ENCODE assay signal across 1 cellular context in the genomic region with DNA sequence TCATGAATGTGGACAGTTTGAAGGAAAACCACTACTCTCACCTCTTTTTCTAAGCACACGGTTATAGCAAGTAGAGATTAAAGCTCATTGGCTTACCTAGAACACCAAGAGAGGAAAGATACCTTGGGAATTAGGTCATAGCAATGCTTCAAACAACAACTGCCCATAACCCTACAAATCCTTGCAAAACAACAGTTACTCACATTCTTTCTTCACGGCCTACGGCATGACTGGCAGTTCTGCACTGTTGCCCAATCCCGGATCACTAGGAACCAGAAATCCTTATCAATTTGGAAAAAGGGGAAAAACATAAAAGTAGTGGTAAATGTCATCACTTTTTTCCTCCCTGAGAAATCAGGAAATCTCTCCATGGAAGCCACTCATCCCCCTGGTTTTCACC.
TF ChIP-seq lines count a peak whose summit lies in the region.

No MANE protein-coding gene starts in this region.

TF ChIP-seq in HepG2, 621 proteins besides CTCF, POLR2A, EP300 and RAD21 (continues in another document):
- no peak for TF ChIP-seq ZFP41 (CRISPR knock-in tag; IDR thresholded peaks at IDR 0.05; ENCODE audit: borderline replicate concordance)
- TF ChIP-seq FOXP1 (IDR thresholded peaks at IDR 0.05), result no peak
- TF ChIP-seq FOXP1 (CRISPR knock-in tag; IDR thresholded peaks at IDR 0.05), result peak; percentile 65
- TF ChIP-seq, protein P1, sequence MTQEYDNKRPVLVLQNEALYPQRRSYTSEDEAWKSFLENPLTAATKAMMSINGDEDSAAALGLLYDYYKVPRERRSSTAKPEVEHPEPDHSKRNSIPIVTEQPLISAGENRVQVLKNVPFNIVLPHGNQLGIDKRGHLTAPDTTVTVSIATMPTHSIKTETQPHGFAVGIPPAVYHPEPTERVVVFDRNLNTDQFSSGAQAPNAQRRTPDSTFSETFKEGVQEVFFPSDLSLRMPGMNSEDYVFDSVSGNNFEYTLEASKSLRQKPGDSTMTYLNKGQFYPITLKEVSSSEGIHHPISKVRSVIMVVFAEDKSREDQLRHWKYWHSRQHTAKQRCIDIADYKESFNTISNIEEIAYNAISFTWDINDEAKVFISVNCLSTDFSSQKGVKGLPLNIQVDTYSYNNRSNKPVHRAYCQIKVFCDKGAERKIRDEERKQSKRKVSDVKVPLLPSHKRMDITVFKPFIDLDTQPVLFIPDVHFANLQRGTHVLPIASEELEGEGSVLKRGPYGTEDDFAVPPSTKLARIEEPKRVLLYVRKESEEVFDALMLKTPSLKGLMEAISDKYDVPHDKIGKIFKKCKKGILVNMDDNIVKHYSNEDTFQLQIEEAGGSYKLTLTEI (CRISPR knock-in tag; conservative IDR thresholded peaks at IDR 0.05), result no peak
- no peak for TF ChIP-seq AGO1 (IDR thresholded peaks at IDR 0.05; ENCODE audit: low read depth, low read length, poor library complexity, severe bottlenecking)
- peak; percentile 76 for TF ChIP-seq PBX2 (CRISPR knock-in tag; IDR thresholded peaks at IDR 0.05)
- peak; percentile 17; the same call in 1 of the 2 replicates for TF ChIP-seq SALL1 (CRISPR knock-in tag; IDR thresholded peaks at IDR 0.05)
- TF ChIP-seq ZNF644 (CRISPR knock-in tag; IDR thresholded peaks at IDR 0.05; ENCODE audit: low read depth), result 0 out of 2 replicates have a peak, but pooled peaks have one; percentile 18
- TF ChIP-seq U2AF1 (optimal IDR thresholded peaks at IDR 0.05; ENCODE audit: low read depth, low read length), result no peak
- TF ChIP-seq ATF7 (IDR thresholded peaks at IDR 0.05), result 0 out of 2 replicates have a peak, but pooled peaks have one; percentile 13
- TF ChIP-seq ATF7 (CRISPR knock-in tag; IDR thresholded peaks at IDR 0.05), result no peak; the same call in 1 of the 2 replicates
- no peak for TF ChIP-seq ATF5 (CRISPR knock-in tag; IDR thresholded peaks at IDR 0.05; ENCODE audit: low read depth)
- peak; percentile 27; the same call in 1 of the 2 replicates for TF ChIP-seq ZNF331 (CRISPR knock-in tag; IDR thresholded peaks at IDR 0.05)
- no peak for TF ChIP-seq HNRNPH1 (optimal IDR thresholded peaks at IDR 0.05; ENCODE audit: low read depth, low read length)
- TF ChIP-seq ZFP36 (IDR thresholded peaks at IDR 0.05; ENCODE audit: borderline replicate concordance, low read depth, low read length, partially characterized antibody), result no peak
- TF ChIP-seq, protein P2, sequence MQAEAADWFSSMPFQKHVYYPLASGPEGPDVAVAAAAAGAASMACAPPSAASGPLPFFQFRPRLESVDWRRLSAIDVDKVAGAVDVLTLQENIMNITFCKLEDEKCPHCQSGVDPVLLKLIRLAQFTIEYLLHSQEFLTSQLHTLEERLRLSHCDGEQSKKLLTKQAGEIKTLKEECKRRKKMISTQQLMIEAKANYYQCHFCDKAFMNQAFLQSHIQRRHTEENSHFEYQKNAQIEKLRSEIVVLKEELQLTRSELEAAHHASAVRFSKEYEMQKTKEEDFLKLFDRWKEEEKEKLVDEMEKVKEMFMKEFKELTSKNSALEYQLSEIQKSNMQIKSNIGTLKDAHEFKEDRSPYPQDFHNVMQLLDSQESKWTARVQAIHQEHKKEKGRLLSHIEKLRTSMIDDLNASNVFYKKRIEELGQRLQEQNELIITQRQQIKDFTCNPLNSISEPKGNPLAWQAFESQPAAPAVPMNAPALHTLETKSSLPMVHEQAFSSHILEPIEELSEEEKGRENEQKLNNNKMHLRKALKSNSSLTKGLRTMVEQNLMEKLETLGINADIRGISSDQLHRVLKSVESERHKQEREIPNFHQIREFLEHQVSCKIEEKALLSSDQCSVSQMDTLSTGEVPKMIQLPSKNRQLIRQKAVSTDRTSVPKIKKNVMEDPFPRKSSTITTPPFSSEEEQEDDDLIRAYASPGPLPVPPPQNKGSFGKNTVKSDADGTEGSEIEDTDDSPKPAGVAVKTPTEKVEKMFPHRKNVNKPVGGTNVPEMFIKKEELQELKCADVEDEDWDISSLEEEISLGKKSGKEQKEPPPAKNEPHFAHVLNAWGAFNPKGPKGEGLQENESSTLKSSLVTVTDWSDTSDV (CRISPR knock-in tag; IDR thresholded peaks at IDR 0.05), result no peak
- no peak for TF ChIP-seq MAFG (CRISPR knock-in tag; IDR thresholded peaks at IDR 0.05)
- TF ChIP-seq ADNP (CRISPR knock-in tag; IDR thresholded peaks at IDR 0.05), result no peak
- TF ChIP-seq FIP1L1 (IDR thresholded peaks at IDR 0.05; ENCODE audit: borderline replicate concordance, insufficient read depth, low read depth, low read length), result no peak
- no peak for TF ChIP-seq TBP (CRISPR knock-in tag; IDR thresholded peaks at IDR 0.05)
- no peak for TF ChIP-seq ZNF75D (CRISPR knock-in tag; IDR thresholded peaks at IDR 0.05; ENCODE audit: borderline replicate concordance)
- TF ChIP-seq NR2F1 (CRISPR knock-in tag; IDR thresholded peaks at IDR 0.05), result peak in 1 of 2 experiments; percentile 24; a peak in 1 of 4 replicates
- no peak for TF ChIP-seq XBP1 (CRISPR knock-in tag; IDR thresholded peaks at IDR 0.05)
- TF ChIP-seq, protein P3, sequence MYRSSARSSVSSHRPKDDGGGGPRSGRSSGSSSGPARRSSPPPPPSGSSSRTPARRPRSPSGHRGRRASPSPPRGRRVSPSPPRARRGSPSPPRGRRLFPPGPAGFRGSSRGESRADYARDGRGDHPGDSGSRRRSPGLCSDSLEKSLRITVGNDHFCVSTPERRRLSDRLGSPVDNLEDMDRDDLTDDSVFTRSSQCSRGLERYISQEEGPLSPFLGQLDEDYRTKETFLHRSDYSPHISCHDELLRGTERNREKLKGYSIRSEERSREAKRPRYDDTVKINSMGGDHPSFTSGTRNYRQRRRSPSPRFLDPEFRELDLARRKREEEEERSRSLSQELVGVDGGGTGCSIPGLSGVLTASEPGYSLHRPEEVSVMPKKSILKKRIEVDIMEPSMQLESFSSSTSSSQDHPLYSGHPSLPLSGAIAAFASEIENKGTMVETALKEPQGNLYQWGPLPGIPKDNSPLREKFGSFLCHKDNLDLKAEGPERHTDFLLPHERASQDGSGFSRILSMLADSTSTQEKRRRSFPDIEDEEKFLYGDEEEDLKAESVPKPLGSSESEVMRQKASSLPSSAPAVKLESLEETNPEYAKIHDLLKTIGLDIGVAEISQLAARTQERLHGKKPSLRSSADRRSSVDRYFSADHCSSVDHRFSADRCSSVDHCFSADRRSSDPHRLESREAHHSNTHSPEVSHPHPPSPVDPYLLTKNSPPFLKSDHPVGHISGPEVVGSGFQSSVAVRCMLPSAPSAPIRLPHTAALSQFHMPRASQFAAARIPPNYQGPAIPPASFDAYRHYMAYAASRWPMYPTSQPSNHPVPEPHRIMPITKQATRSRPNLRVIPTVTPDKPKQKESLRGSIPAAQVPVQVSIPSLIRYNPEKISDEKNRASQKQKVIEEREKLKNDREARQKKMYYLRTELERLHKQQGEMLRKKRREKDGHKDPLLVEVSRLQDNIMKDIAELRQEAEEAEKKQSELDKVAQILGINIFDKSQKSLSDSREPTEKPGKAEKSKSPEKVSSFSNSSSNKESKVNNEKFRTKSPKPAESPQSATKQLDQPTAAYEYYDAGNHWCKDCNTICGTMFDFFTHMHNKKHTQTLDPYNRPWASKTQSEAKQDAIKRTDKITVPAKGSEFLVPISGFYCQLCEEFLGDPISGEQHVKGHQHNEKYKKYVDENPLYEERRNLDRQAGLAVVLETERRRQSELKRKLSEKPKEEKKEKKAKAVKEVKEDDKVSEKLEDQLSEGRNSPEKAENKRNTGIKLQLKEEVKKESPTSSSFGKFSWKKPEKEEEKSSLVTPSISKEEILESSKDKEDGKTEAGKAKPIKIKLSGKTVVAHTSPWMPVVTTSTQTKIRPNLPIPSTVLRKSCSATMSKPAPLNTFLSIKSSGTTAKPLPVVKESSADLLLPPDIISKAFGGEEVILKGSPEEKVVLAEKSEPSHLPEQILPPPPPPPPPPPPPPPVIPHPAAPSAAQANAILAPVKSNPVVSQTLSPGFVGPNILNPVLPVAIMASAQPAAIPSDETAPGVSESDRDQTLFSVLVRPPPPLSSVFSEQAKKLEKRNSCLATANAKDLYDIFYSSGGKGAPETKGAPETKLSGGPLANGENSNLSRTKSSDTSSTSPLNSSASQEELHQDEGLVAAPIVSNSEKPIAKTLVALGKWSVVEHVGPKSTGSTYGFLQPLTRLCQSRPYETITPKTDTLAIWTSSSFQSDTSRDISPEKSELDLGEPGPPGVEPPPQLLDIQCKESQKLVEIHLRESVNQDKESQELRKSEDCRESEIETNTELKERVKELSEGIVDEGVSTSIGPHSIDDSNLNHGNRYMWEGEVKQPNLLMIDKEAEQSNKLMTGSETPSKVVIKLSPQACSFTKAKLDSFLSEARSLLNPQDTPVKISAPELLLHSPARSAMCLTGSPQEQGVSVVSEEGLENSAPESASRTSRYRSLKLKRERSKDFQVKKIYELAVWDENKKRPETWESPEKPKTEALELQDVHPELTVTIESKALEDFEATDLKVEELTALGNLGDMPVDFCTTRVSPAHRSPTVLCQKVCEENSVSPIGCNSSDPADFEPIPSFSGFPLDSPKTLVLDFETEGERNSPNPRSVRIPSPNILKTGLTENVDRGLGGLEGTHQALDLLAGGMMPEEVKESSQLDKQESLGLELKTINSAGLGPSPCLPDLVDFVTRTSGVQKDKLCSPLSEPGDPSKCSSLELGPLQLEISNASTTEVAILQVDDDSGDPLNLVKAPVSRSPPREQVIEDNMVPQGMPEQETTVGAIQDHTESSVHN (CRISPR knock-in tag; IDR thresholded peaks at IDR 0.05), result no peak
- no peak for TF ChIP-seq PHB2 (IDR thresholded peaks at IDR 0.05; ENCODE audit: partially characterized antibody)
- TF ChIP-seq ZNF703 (CRISPR knock-in tag; IDR thresholded peaks at IDR 0.05; ENCODE audit: borderline replicate concordance), result no peak
- TF ChIP-seq, protein P4, sequence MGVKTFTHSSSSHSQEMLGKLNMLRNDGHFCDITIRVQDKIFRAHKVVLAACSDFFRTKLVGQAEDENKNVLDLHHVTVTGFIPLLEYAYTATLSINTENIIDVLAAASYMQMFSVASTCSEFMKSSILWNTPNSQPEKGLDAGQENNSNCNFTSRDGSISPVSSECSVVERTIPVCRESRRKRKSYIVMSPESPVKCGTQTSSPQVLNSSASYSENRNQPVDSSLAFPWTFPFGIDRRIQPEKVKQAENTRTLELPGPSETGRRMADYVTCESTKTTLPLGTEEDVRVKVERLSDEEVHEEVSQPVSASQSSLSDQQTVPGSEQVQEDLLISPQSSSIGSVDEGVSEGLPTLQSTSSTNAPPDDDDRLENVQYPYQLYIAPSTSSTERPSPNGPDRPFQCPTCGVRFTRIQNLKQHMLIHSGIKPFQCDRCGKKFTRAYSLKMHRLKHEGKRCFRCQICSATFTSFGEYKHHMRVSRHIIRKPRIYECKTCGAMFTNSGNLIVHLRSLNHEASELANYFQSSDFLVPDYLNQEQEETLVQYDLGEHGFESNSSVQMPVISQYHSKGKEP (CRISPR knock-in tag; IDR thresholded peaks at IDR 0.05), result no peak
- no peak for TF ChIP-seq ZNF788 (CRISPR knock-in tag; IDR thresholded peaks at IDR 0.05; ENCODE audit: borderline replicate concordance)
- TF ChIP-seq MATR3 (CRISPR knock-in tag; IDR thresholded peaks at IDR 0.05), result no peak
- TF ChIP-seq KDM6A (CRISPR knock-in tag; IDR thresholded peaks at IDR 0.05; ENCODE audit: low read depth), result no peak
- peak; percentile 60; the same call in 1 of the 2 replicates for TF ChIP-seq NFE2 (CRISPR knock-in tag; IDR thresholded peaks at IDR 0.05)
- TF ChIP-seq ZBTB39 (CRISPR knock-in tag; IDR thresholded peaks at IDR 0.05), result no peak
- peak; percentile 22; the same call in 1 of the 2 replicates for TF ChIP-seq FOXO1 (CRISPR knock-in tag; IDR thresholded peaks at IDR 0.05)
- no peak for TF ChIP-seq NFE2L1 (CRISPR knock-in tag; IDR thresholded peaks at IDR 0.05; ENCODE audit: borderline replicate concordance)
- 0 out of 2 replicates have a peak, but pooled peaks have one; percentile 17 for TF ChIP-seq NFYC (CRISPR knock-in tag; IDR thresholded peaks at IDR 0.05)
- no peak for TF ChIP-seq ZFYVE20 (CRISPR knock-in tag; IDR thresholded peaks at IDR 0.05; ENCODE audit: borderline replicate concordance, low read depth)
- TF ChIP-seq ZNF350 (CRISPR knock-in tag; IDR thresholded peaks at IDR 0.05; ENCODE audit: borderline replicate concordance, low read depth), result no peak
- TF ChIP-seq, protein P5, sequence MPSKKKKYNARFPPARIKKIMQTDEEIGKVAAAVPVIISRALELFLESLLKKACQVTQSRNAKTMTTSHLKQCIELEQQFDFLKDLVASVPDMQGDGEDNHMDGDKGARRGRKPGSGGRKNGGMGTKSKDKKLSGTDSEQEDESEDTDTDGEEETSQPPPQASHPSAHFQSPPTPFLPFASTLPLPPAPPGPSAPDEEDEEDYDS (CRISPR knock-in tag; IDR thresholded peaks at IDR 0.05), result no peak
- TF ChIP-seq SP5 (CRISPR knock-in tag; IDR thresholded peaks at IDR 0.05; ENCODE audit: borderline replicate concordance, low read depth), result no peak
